In genomic region chr3:162441716-162442115, GRCh38 we compare ENCODE assay signal across 16 cellular contexts.
"Had no signal": no experiment of that assay in that cellular context is flagged by ENCODE, and none has a peak within 500 bp of the region (broad histone marks: within the 10 kb centered on the region; RNA-seq: fewer than 3 reads in every experiment).

No MANE protein-coding gene starts in this region.

- H3K27me3 Mint-ChIP-seq: activated naive CD4-positive, alpha-beta T cell treated with anti-CD3 and anti-CD28 coated beads, Interleukin-2, amount 10 ng/mL, durations not matched to agents 7 days and 5 days; central memory CD8-positive, alpha-beta T cell had no signal

- H3K4me1 Mint-ChIP-seq: activated naive CD4-positive, alpha-beta T cell treated with anti-CD3 and anti-CD28 coated beads, Interleukin-2, amount 10 ng/mL, durations not matched to agents 7 days and 5 days; central memory CD8-positive, alpha-beta T cell; nephron had no signal

- ATAC-seq: left ventricle myocardium superior had no signal

- H3K4me3 Mint-ChIP-seq: activated naive CD4-positive, alpha-beta T cell treated with anti-CD3 and anti-CD28 coated beads, Interleukin-2, amount 10 ng/mL, durations not matched to agents 7 days and 5 days; central memory CD8-positive, alpha-beta T cell; nephron had no signal

- H3K36me3 Mint-ChIP-seq: activated naive CD4-positive, alpha-beta T cell treated with anti-CD3 and anti-CD28 coated beads, Interleukin-2, amount 10 ng/mL, durations not matched to agents 7 days and 5 days had no signal

- DNase-seq: activated CD4-positive, alpha-beta T cell treated with anti-CD3 and anti-CD28 coated beads for 1 hour; activated CD4-positive, alpha-beta T cell treated with anti-CD3 and anti-CD28 coated beads, Interleukin-2, amount 50 U/mL, for 4 hours; activated naive CD4-positive, alpha-beta T cell treated with anti-CD3 and anti-CD28 coated beads, Interleukin-2, amount 10 ng/mL, durations not matched to agents 7 days and 5 days; amniotic stem cell; effector memory CD4-positive, alpha-beta T cell; kidney; left ventricle myocardium superior; mesendoderm; occipital lobe; stimulated activated CD4-positive, alpha-beta T cell treated with anti-CD3 and anti-CD28 coated beads, Interleukin-15, amount 100 ng/mL, for 24 hours; stimulated activated CD4-positive, alpha-beta T cell treated with anti-CD3 and anti-CD28 coated beads, Interleukin-4, amount 100 ng/mL, for 1 hour; stimulated activated naive CD4-positive, alpha-beta T cell; T-helper 1 cell; tibial artery had no signal
